In genomic region chr1:244084763-244085162, GRCh38 we compare ENCODE assay signal across 23 cellular contexts.
"Had no signal": no experiment of that assay in that cellular context is flagged by ENCODE, and none has a peak within 500 bp of the region (broad histone marks: within the 10 kb centered on the region; RNA-seq: fewer than 3 reads in every experiment).

No MANE protein-coding gene starts in this region.

- ATAC-seq: effector memory CD8-positive, alpha-beta T cell; foreskin keratinocyte; right lobe of liver; stimulated activated naive CD8-positive, alpha-beta T cell treated with anti-CD3 and anti-CD28 coated beads, Interleukin-15, Interleukin-2, amounts not matched to agents 100 U/mL and 50 U/mL, for 24 hours had no signal

- H3K4me1 ChIP-seq: esophagus muscularis mucosa, foreskin keratinocyte, left ventricle myocardium inferior, testis, transverse colon had no signal

- H3K4me3 ChIP-seq: coronary artery, esophagus muscularis mucosa, left ventricle myocardium inferior, lung, right lobe of liver, testis, transverse colon had no signal

- H3K27ac Mint-ChIP-seq: activated B cell treated with CpG ODN at 0.5 μM for 24 hours; activated naive CD4-positive, alpha-beta T cell treated with anti-CD3 and anti-CD28 coated beads for 36 hours; activated naive CD8-positive, alpha-beta T cell treated with anti-CD3 and anti-CD28 coated beads, Interleukin-2, amount 10 ng/mL, durations not matched to agents 7 days and 5 days; activated T-helper 1 cell treated with anti-CD3 and anti-CD28 coated beads, Interleukin-12 subunit alpha, Interleukin-12 subunit beta, Interleukin-2, Interleukin-4 antibody, amounts not matched to agents 30 ng/mL and 10 ng/mL and 1 ng/mL, durations not matched to agents 14 hours and 24 hours and 36 hours; effector memory CD8-positive, alpha-beta T cell; nephron; T-helper 1 cell treated with Interleukin-12 subunit alpha and Interleukin-12 subunit beta and Interleukin-4 antibody, amounts not matched to agents 30 μg/mL and 1 μg/mL, for 36 hours had no signal

- H3K9me3 Mint-ChIP-seq: activated B cell treated with CpG ODN at 0.5 μM for 24 hours; activated naive CD4-positive, alpha-beta T cell treated with anti-CD3 and anti-CD28 coated beads for 36 hours; activated naive CD8-positive, alpha-beta T cell treated with anti-CD3 and anti-CD28 coated beads, Interleukin-2, amount 10 ng/mL, durations not matched to agents 7 days and 5 days; activated T-helper 1 cell treated with anti-CD3 and anti-CD28 coated beads, Interleukin-12 subunit alpha, Interleukin-12 subunit beta, Interleukin-2, Interleukin-4 antibody, amounts not matched to agents 30 ng/mL and 10 ng/mL and 1 ng/mL, durations not matched to agents 14 hours and 24 hours and 36 hours; effector memory CD8-positive, alpha-beta T cell; T-helper 1 cell treated with Interleukin-12 subunit alpha and Interleukin-12 subunit beta and Interleukin-4 antibody, amounts not matched to agents 30 μg/mL and 1 μg/mL, for 36 hours had no signal

- DNase-seq: activated B cell treated with CpG ODN at 0.5 μM for 24 hours; activated CD4-positive, alpha-beta T cell treated with anti-CD3 and anti-CD28 coated beads, Interleukin-2, amount 50 U/mL, for 4 hours; activated CD8-positive, alpha-beta memory T cell treated with anti-CD3 and anti-CD28 coated beads for 24 hours; activated effector memory CD4-positive, alpha-beta T cell treated with anti-CD3 and anti-CD28 coated beads, Interleukin-2, amount 50 U/mL, for 16 hours; activated naive CD4-positive, alpha-beta T cell treated with anti-CD3 and anti-CD28 coated beads for 36 hours; activated naive CD8-positive, alpha-beta T cell treated with anti-CD3 and anti-CD28 coated beads, Interleukin-2, amount 10 ng/mL, durations not matched to agents 7 days and 5 days; brain microvascular endothelial cell; effector memory CD8-positive, alpha-beta T cell; foreskin keratinocyte; left ventricle myocardium inferior; right lobe of liver; stimulated activated CD4-positive, alpha-beta T cell treated with anti-CD3 and anti-CD28 coated beads, Interleukin-4, amount 100 ng/mL, for 1 hour; stimulated activated naive CD8-positive, alpha-beta T cell treated with anti-CD3 and anti-CD28 coated beads, Interleukin-15, Interleukin-2, amounts not matched to agents 100 U/mL and 50 U/mL, for 24 hours; T-helper 9 cell; testis; transverse colon had no signal

- H3K36me3 Mint-ChIP-seq: activated naive CD8-positive, alpha-beta T cell treated with anti-CD3 and anti-CD28 coated beads, Interleukin-2, amount 10 ng/mL, durations not matched to agents 7 days and 5 days had no signal

- H3K4me3 Mint-ChIP-seq: activated B cell treated with CpG ODN at 0.5 μM for 24 hours; activated naive CD4-positive, alpha-beta T cell treated with anti-CD3 and anti-CD28 coated beads for 36 hours; activated naive CD8-positive, alpha-beta T cell treated with anti-CD3 and anti-CD28 coated beads, Interleukin-2, amount 10 ng/mL, durations not matched to agents 7 days and 5 days; activated T-helper 1 cell treated with anti-CD3 and anti-CD28 coated beads, Interleukin-12 subunit alpha, Interleukin-12 subunit beta, Interleukin-2, Interleukin-4 antibody, amounts not matched to agents 30 ng/mL and 10 ng/mL and 1 ng/mL, durations not matched to agents 14 hours and 24 hours and 36 hours; effector memory CD8-positive, alpha-beta T cell; nephron; T-helper 1 cell treated with Interleukin-12 subunit alpha and Interleukin-12 subunit beta and Interleukin-4 antibody, amounts not matched to agents 30 μg/mL and 1 μg/mL, for 36 hours had no signal

- H3K27ac ChIP-seq: brain microvascular endothelial cell, coronary artery, esophagus muscularis mucosa, foreskin keratinocyte, left ventricle myocardium inferior, neutrophil, right lobe of liver, testis, transverse colon had no signal

- H3K4me1 Mint-ChIP-seq: activated naive CD8-positive, alpha-beta T cell treated with anti-CD3 and anti-CD28 coated beads, Interleukin-2, amount 10 ng/mL, durations not matched to agents 7 days and 5 days had no signal

- H3K36me3 ChIP-seq: brain microvascular endothelial cell, esophagus muscularis mucosa, left ventricle myocardium inferior, neutrophil, right lobe of liver, transverse colon had no signal

- H3K27me3 ChIP-seq: right lobe of liver, testis, transverse colon had no signal

- H3K9me3 ChIP-seq: neutrophil, right lobe of liver, testis, transverse colon had no signal
